ENCODE assay signal across 10 cellular contexts in genomic region chr2:200968162-200968561, GRCh38. TPM values are rescaled to one million over a fixed set of nuclear protein-coding genes. Genes with fewer than 3 reads are reported as not detected.
DNase-seq lines count a peak whose midpoint lies in the region; ATAC-seq, FAIRE-seq and TF ChIP-seq lines count a peak whose summit lies in the region.
"Had no signal": no experiment of that assay in that cellular context is flagged by ENCODE, and none has a peak within 500 bp of the region (broad histone marks: within the 10 kb centered on the region; RNA-seq: fewer than 3 reads in every experiment).

No MANE protein-coding gene starts in this region.

- H3K79me2 ChIP-seq in SK-N-SH (ENCODE audit: insufficient read depth): peaks cover 29% of the 10 kb centered on the region
- H3K79me2 ChIP-seq in smooth muscle cell (ENCODE audit: low read depth): no peaks in the 10 kb centered on the region

- WGBS in SK-N-SH (ENCODE audit: low lambda C conversion rate): 92% methylated on average over 1 of the region's 1 CpG
- 19 to 67% (median 65%) methylated on average over 1 of the region's 1 CpG for WGBS in small intestine, 3 donors
- 97% methylated on average over 1 of the region's 1 CpG for WGBS in smooth muscle cell (ENCODE audit: low lambda C conversion rate)

- no peak overlapping the region for H3K4me3 ChIP-seq in SK-N-SH (ENCODE audit: low read depth in 2 of 2, low read length in 1 of 2)
- no peak overlapping the region for H3K4me3 ChIP-seq in small intestine (ENCODE audit: low read depth in 1 of 2, low read length in 2 of 2)
- H3K4me3 ChIP-seq in smooth muscle cell: no peak overlapping the region

- H4K20me1 ChIP-seq in SK-N-SH (ENCODE audit: insufficient read depth): no peaks in the 10 kb centered on the region
- H4K20me1 ChIP-seq in smooth muscle cell (ENCODE audit: low read depth): no peaks in the 10 kb centered on the region

- H3F3A ChIP-seq in SK-N-SH (replicated peaks; ENCODE audit: insufficient read depth): peaks cover 14% of the 10 kb centered on the region
- H3F3A ChIP-seq in smooth muscle cell (ENCODE audit: low read depth): peaks cover 5% of the 10 kb centered on the region

- POLR2A ChIA-PET in SK-N-SH (lab: Yijun Ruan, JAX): no interaction called here

- no peak for TF ChIP-seq EP300 in SK-N-SH (IDR thresholded peaks at IDR 0.05; ENCODE audit: borderline replicate concordance in 1 of 2, low read depth in 1 of 2, low read length in 1 of 2)

- no peak overlapping the region for H3K9ac ChIP-seq in SK-N-SH
- no peak overlapping the region for H3K9ac ChIP-seq in smooth muscle cell (ENCODE audit: low read depth)

- DNase-seq in SK-N-SH (no peak), SK-MEL-5 (ENCODE audit: low read depth, low spot score) (peak; percentile 70), small intestine (peak; percentile 97), NCI-H1930 (lab: John Stamatoyannopoulos, UW) (no peak), NCI-H146 (lab: John Stamatoyannopoulos, UW) (no peak), smooth muscle cell (lab: John Stamatoyannopoulos, UW; ENCODE audit: unreplicated experiment) (no peak)
- DNase-seq: kidney had no signal

- H3K4me2 ChIP-seq in SK-N-SH (no peak overlapping the region), smooth muscle cell (no peak overlapping the region)

- in situ Hi-C loops in SK-MEL-5 (cut with HindIII; ENCODE audit: low pct_unique_long_range_greater_than_20kb, low sequenced_read_pairs): no loop called here

- no peak for TF ChIP-seq RAD21 in SK-N-SH (IDR thresholded peaks at IDR 0.05; ENCODE audit: low read length)

- H3K36me3 ChIP-seq in SK-N-SH (replicated peaks in 1 of 2; ENCODE audit: control insufficient read depth in 1 of 2, insufficient read depth in 2 of 2, low read length in 1 of 2) (peaks cover 0 to 3% of the 10 kb centered on the region in 2 experiments), small intestine (ENCODE audit: control insufficient read depth in 2 of 2, insufficient read depth in 2 of 2, low read length in 2 of 2) (no peaks in the 10 kb centered on the region), smooth muscle cell (ENCODE audit: low read depth) (no peaks in the 10 kb centered on the region)

- H2AFZ ChIP-seq in SK-N-SH (ENCODE audit: low read depth) (no peak overlapping the region), smooth muscle cell (ENCODE audit: low read depth) (no peak overlapping the region)

- H3K4me1 ChIP-seq in SK-N-SH (ENCODE audit: control insufficient read depth in 1 of 2, insufficient read depth in 2 of 2, low read depth in 1 of 2, low read length in 1 of 2) (peaks cover 3 to 5% of the 10 kb centered on the region in 2 experiments; a peak in 3 of 4 replicates), small intestine (ENCODE audit: control insufficient read depth in 2 of 2, insufficient read depth in 1 of 2, low read depth in 1 of 2, low read length in 1 of 2) (peaks cover 0 to 4% of the 10 kb centered on the region in 2 donors), smooth muscle cell (ENCODE audit: low read depth) (peaks cover 5% of the 10 kb centered on the region)

- CTCF ChIA-PET in SK-N-SH (lab: Yijun Ruan, JAX): interaction anchor here (1.3 to 6.2 kb wide), 3 partner anchors 67 to 190 kb away, joined by 4 to 57 read pairs (median 8); partner anchors contain the start of genes HYCC2 and NDUFB3

- no peak for TF ChIP-seq CTCF in SK-N-SH (IDR thresholded peaks at IDR 0.05)
- no peak for TF ChIP-seq CTCF in smooth muscle cell (IDR thresholded peaks at IDR 0.05; ENCODE audit: borderline replicate concordance, insufficient read depth, poor library complexity, severe bottlenecking)

- no peaks in the 10 kb centered on the region for H3K9me2 ChIP-seq in SK-N-SH

- H3K9me3 ChIP-seq in SK-N-SH: no peaks in the 10 kb centered on the region
- H3K9me3 ChIP-seq in small intestine (ENCODE audit: control insufficient read depth, low read depth): no peaks in the 10 kb centered on the region
- H3K9me3 ChIP-seq in smooth muscle cell (replicated peaks; ENCODE audit: low read depth): no peaks in the 10 kb centered on the region

- H3K27ac ChIP-seq in SK-N-SH (ENCODE audit: low read depth in 2 of 2, low read length in 1 of 2) (no peak overlapping the region), small intestine (ENCODE audit: low read depth in 1 of 2, low read length in 1 of 2) (peak overlapping the region; percentile 89 to 97), smooth muscle cell (ENCODE audit: low read depth) (no peak overlapping the region)

- H3K27me3 ChIP-seq in SK-N-SH (ENCODE audit: insufficient read depth): no peaks in the 10 kb centered on the region
- H3K27me3 ChIP-seq in small intestine (ENCODE audit: control insufficient read depth in 2 of 2, insufficient read depth in 2 of 2, low read length in 2 of 2): no peaks in the 10 kb centered on the region
- no peaks in the 10 kb centered on the region for H3K27me3 ChIP-seq in smooth muscle cell (ENCODE audit: low read depth)

- peak; percentile 23 for FAIRE-seq in small intestine (lab: Jason Lieb, UNC)
- FAIRE-seq: kidney had no signal

- ATAC-seq in SK-N-SH treated with all-trans-retinoic acid at 6 μM for 48 hours (no peak), esophagus mucosa (peak; percentile 54)
- ATAC-seq: activated naive CD4-positive, alpha-beta T cell treated with anti-CD3 and anti-CD28 coated beads, Interleukin-2, amount 50 U/mL, for 72 hours had no signal

TF ChIP-seq in SK-N-SH, 30 proteins besides CTCF, POLR2A, EP300 and RAD21:
- TF ChIP-seq POLR2AphosphoS5 (IDR thresholded peaks at IDR 0.05; ENCODE audit: low read depth, low read length): 0 out of 2 replicates have a peak, but pooled peaks have one; percentile 8
- no peak for TF ChIP-seq CHD2 (IDR thresholded peaks at IDR 0.05; ENCODE audit: low read length, partially characterized antibody)

TF ChIP-seq in SK-N-SH treated with all-trans-retinoic acid at 6 μM for 48 hours, 23 proteins besides CTCF, POLR2A, EP300 and RAD21:
- no peak for TF ChIP-seq ZNF565 (CRISPR knock-in tag; conservative IDR thresholded peaks at IDR 0.05; ENCODE audit: low read depth)
- TF ChIP-seq OSR1 (CRISPR knock-in tag; IDR thresholded peaks at IDR 0.05): no peak
- TF ChIP-seq PATZ1 (CRISPR knock-in tag; IDR thresholded peaks at IDR 0.05; ENCODE audit: borderline replicate concordance): no peak
TF ChIP-seq in SK-N-SH treated with all-trans-retinoic acid at 6 μM for 48 hours: peak in this region for 0.

RNA-seq across cellular contexts. Expression of gene ORC2, which starts 4.7 kb away (rescaled TPM):
- polyA plus RNA-seq in SK-N-SH (2012; rRNA removed): 3.4 and 3.9 TPM in 2 replicates
- 5.3 and 5.7 TPM in 2 replicates for polyA plus RNA-seq in SK-N-SH (2012; cell fraction: cytosol; rRNA removed)
- 5.7 and 12.3 TPM in 2 replicates for polyA plus RNA-seq in SK-N-SH (2012; cell fraction: nucleus; rRNA removed)
- total RNA-seq in SK-MEL-5 (2014; rRNA removed; shearing (Covaris generic)): 10.9 and 12.0 TPM in 2 replicates
- 6.4 and 9.3 TPM in 2 replicates for polyA plus RNA-seq in SK-MEL-5 (2015; cell fraction: cytosol; rRNA removed)
- 68.8 and 97.4 TPM in 2 replicates for polyA plus RNA-seq in SK-MEL-5 (2015; cell fraction: nucleus; rRNA removed)
- 21.8 TPM for total RNA-seq in esophagus mucosa
- polyA plus RNA-seq in small intestine: 10 to 100 TPM in 2 of 3 donors, 1 to 10 TPM in 1; 8.9 to 11.8 (median 11.0) TPM
- 11.5 and 16.0 TPM in 2 replicates for total RNA-seq in smooth muscle cell
- polyA plus RNA-seq in smooth muscle cell: 7.1 and 8.3 TPM in 2 replicates

Comparison
In these comparisons a context has a peak if more than half of its experiments do, and no peak if none do; other contexts are left out.
1. DNase-seq: peak in SK-MEL-5 (single experiment) and small intestine (single experiment); none in SK-N-SH (single experiment), NCI-H1930 (0 of 2), NCI-H146 (single experiment) and smooth muscle cell (single experiment).
2. H3K27ac ChIP-seq: peak in small intestine (2 of 2); none in SK-N-SH (0 of 2) and smooth muscle cell (single experiment).